1 cellular context compared by ENCODE assay signal in the genomic region with DNA sequence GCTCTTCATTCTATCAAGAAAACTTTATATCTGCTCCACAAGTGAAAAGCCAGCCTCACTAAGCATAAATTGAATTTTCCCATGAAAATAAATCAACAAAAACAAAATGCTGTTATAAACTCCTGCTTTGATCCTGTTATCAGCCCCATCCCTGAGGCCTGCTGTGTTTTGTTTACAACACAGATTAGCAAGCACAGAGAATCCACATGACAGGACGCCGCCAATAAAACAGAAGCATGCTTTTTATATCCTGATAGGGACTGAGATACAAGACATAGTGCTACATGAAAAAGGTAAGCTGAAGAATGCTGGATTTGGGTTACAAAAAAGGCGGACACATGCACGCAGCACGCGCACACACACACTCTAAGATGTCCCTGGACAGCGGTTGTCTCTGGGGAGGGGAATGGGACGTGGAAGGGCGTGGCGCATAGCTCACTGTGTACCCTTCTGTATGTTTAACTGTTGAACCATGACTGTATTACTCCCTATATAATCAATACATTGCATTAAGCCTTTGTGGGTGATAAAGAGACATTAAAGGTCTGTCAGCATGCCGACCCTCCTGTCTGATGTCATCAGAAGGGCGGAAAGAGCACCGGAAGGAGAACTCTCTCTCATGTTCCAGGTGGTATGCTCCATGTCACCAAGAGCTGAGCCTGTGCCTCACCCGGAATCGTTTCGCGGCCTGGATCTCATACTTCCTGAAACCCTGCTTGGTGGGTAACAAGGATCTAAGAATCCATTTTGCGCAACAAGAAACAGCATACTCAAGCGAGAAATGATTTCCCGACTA.
TF ChIP-seq lines count a peak whose summit lies in the region.

No MANE protein-coding gene starts in this region.

TF ChIP-seq in IMR-90, 13 proteins besides CTCF, POLR2A, EP300 and RAD21:
- TF ChIP-seq BHLHE40 (IDR thresholded peaks at IDR 0.05; ENCODE audit: low read depth, low read length) (no peak), CEBPB (IDR thresholded peaks at IDR 0.05; ENCODE audit: low read depth, low read length) (no peak), MAFK (IDR thresholded peaks at IDR 0.05; ENCODE audit: low read depth, low read length) (no peak), FOS (IDR thresholded peaks at IDR 0.05; ENCODE audit: low read depth, low read length) (no peak), NFE2L2 (IDR thresholded peaks at IDR 0.05; ENCODE audit: low read depth, low read length) (no peak), SMC3 (IDR thresholded peaks at IDR 0.05; ENCODE audit: low read depth, low read length) (no peak), MXI1 (IDR thresholded peaks at IDR 0.05; ENCODE audit: borderline replicate concordance, low read depth, low read length) (no peak), RFX5 (IDR thresholded peaks at IDR 0.05; ENCODE audit: low read depth, low read length) (no peak), RCOR1 (IDR thresholded peaks at IDR 0.05; ENCODE audit: insufficient replicate concordance, low read length) (no peak), ELK1 (IDR thresholded peaks at IDR 0.05; ENCODE audit: borderline replicate concordance, low read depth, low read length) (no peak), CHD1 (IDR thresholded peaks at IDR 0.05; ENCODE audit: low read depth, low read length) (no peak), MAZ (IDR thresholded peaks at IDR 0.05; ENCODE audit: borderline replicate concordance, low read depth, low read length) (no peak)
- TF ChIP-seq, protein P1, sequence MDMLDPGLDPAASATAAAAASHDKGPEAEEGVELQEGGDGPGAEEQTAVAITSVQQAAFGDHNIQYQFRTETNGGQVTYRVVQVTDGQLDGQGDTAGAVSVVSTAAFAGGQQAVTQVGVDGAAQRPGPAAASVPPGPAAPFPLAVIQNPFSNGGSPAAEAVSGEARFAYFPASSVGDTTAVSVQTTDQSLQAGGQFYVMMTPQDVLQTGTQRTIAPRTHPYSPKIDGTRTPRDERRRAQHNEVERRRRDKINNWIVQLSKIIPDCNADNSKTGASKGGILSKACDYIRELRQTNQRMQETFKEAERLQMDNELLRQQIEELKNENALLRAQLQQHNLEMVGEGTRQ (IDR thresholded peaks at IDR 0.05; ENCODE audit: low read depth, low read length): no peak
